Comparison of ENCODE assay signal across 8 cellular contexts in the genomic region with DNA sequence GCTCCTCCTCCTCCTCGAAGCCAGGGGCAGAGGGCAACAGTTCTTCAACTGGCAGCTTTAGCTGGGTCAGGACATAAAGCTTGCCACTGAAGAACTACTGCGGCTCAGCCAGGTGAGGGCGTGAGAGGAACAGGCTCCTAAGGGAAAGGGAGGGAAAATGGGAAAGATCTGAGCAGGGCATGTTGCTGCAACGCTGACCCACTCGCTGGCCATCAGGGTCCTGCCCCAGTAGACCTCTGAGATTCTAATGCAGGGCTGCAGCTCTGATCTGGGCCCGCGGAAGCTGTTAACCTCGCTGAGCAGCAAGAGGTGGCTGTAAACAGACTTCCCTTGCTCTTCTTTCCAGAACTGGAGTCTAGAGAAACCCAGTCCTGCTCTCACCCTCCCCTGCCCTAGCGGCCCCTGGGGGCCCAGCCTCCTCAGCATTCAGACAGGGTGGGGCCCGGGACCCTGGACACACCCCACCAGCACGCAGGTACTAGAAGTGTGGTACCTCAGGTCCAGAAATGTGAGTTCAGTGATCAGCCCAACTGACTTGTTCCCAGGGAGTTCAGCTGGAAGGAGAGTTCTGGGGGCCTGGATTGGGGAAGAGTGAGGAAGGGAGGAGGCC. TPM values are rescaled to one million over a fixed set of nuclear protein-coding genes. Genes with fewer than 3 reads are reported as not detected.
DNase-seq lines count a peak whose midpoint lies in the region; ATAC-seq and TF ChIP-seq lines count a peak whose summit lies in the region.

No MANE protein-coding gene starts in this region.

- no peaks in the 10 kb centered on the region for H3K27me3 Mint-ChIP-seq in nephron (ENCODE audit: low read depth)

- H3K4me2 ChIP-seq in PC-3 (ENCODE audit: low read length): peak overlapping the region; percentile 100

- ATAC-seq in Right ventricle myocardium inferior (no peak), PC-3 (no peak)

- H4K20me1 ChIP-seq in PC-3 (ENCODE audit: low read length): peaks cover 35% of the 10 kb centered on the region

- no peak overlapping the region for H2AFZ ChIP-seq in PC-3 (ENCODE audit: low read length)

- peak overlapping the region; percentile 94 to 95 (median 95) for H3K27ac Mint-ChIP-seq in nephron

- H3K4me1 ChIP-seq in left ventricle myocardium inferior (peaks cover 84% of the 10 kb centered on the region), PC-3 (ENCODE audit: insufficient read depth, low read length) (peaks cover 39% of the 10 kb centered on the region), ectodermal cell (ENCODE audit: control insufficient read depth, insufficient read depth, low read length) (peaks cover 24% of the 10 kb centered on the region)

- CTCF ChIA-PET in PC-3 (lab: Charles Lee): no interaction called here

- H3K36me3 ChIP-seq in left ventricle myocardium inferior: peaks cover 35% of the 10 kb centered on the region
- peaks cover 21% of the 10 kb centered on the region for H3K36me3 ChIP-seq in PC-3 (ENCODE audit: low read depth, low read length)
- H3K36me3 ChIP-seq in ectodermal cell (ENCODE audit: control insufficient read depth, insufficient read depth, low read length): no peaks in the 10 kb centered on the region

- DNase-seq in left ventricle myocardium inferior: no peak
- no peak for DNase-seq in Right ventricle myocardium inferior (ENCODE audit: missing footprints)
- peak; percentile 56 for DNase-seq in PC-3
- DNase-seq in NCI-H128 (lab: John Stamatoyannopoulos, UW; ENCODE audit: unreplicated experiment): no peak
- DNase-seq in mucosa of gallbladder (ENCODE audit: low spot score): no peak
- DNase-seq in COR-L47 (lab: John Stamatoyannopoulos, UW): no peak

- H3K9ac ChIP-seq in PC-3 (ENCODE audit: low read length): peak overlapping the region; percentile 92

- POLR2A ChIA-PET in PC-3 (lab: Charles Lee; ENCODE audit: unreplicated experiment): no interaction called here

- TF ChIP-seq CTCF in left ventricle myocardium inferior (IDR thresholded peaks at IDR 0.05; ENCODE audit: borderline replicate concordance): peak; percentile 31
- peak; percentile 56 for TF ChIP-seq CTCF in PC-3 (conservative IDR thresholded peaks at IDR 0.05; ENCODE audit: low read depth, low read length)
- TF ChIP-seq CTCF in nephron (IDR thresholded peaks at IDR 0.05; ENCODE audit: unreplicated experiment in 3 of 3): peak; percentile 56 to 64 (median 60)

- H3K27me3 ChIP-seq in left ventricle myocardium inferior (ENCODE audit: low read depth) (no peaks in the 10 kb centered on the region), PC-3 (ENCODE audit: low read length) (no peaks in the 10 kb centered on the region), ectodermal cell (ENCODE audit: control insufficient read depth, insufficient read depth, low read length, poor library complexity, severe bottlenecking) (peaks cover 29% of the 10 kb centered on the region)

- H3F3A ChIP-seq in PC-3 (ENCODE audit: low read length, unreplicated experiment): peaks cover 13% of the 10 kb centered on the region

- peak overlapping the region; percentile 95 for H3K4me3 ChIP-seq in left ventricle myocardium inferior
- H3K4me3 ChIP-seq in PC-3 (ENCODE audit: low read length): peak overlapping the region; percentile 81
- peak overlapping the region; percentile 86 for H3K4me3 ChIP-seq in ectodermal cell (ENCODE audit: insufficient read depth, low read depth, low read length)

- no TSS peak for BruUV-seq in PC-3 (replicated peaks; lab: Mats Ljungman, UMichigan)

- intact Hi-C loops in left ventricle myocardium inferior (cut with micrococcal nuclease): no loop called here
- intact Hi-C loops in Right ventricle myocardium inferior (cut with DNase I): loop anchor here (1.0 to 5.0 kb wide), 3 partner anchors 45 to 328 kb away; a partner anchor contains a TSS
- intact Hi-C loops in PC-3 (cut with micrococcal nuclease): no loop called here

- H3K4me3 Mint-ChIP-seq in nephron: peak overlapping the region; percentile 90 to 98 (median 94)

- H3K9me3 Mint-ChIP-seq in nephron: no peaks in the 10 kb centered on the region

- H3K79me2 ChIP-seq in PC-3 (ENCODE audit: low read length): peaks cover 46% of the 10 kb centered on the region

- H3K27ac ChIP-seq in left ventricle myocardium inferior (replicated peaks): peak overlapping the region; percentile 100
- peak overlapping the region; percentile 96 for H3K27ac ChIP-seq in PC-3 (ENCODE audit: low read length)
- H3K27ac ChIP-seq in ectodermal cell (ENCODE audit: insufficient read depth, low read depth, low read length, poor library complexity, severe bottlenecking): peak overlapping the region; percentile 82

- H3K9me2 ChIP-seq in PC-3 (replicated peaks; ENCODE audit: low read length): no peaks in the 10 kb centered on the region

- H3K9me3 ChIP-seq in left ventricle myocardium inferior (replicated peaks): no peaks in the 10 kb centered on the region
- H3K9me3 ChIP-seq in PC-3 (ENCODE audit: low read length): no peaks in the 10 kb centered on the region
- H3K9me3 ChIP-seq in ectodermal cell (ENCODE audit: control insufficient read depth, low read length): no peaks in the 10 kb centered on the region

- 4 to 5% methylated on average over 11 of the region's 11 CpGs for WGBS in ectodermal cell, 2 experiments

- H3K4me1 Mint-ChIP-seq in nephron: peaks cover 48% of the 10 kb centered on the region

- H3K36me3 Mint-ChIP-seq in nephron (ENCODE audit: low read depth): peaks cover 8% of the 10 kb centered on the region

RNA-seq across cellular contexts. Expression of a gene that starts 3.8 kb away (rescaled TPM):
- 1.8 TPM for total RNA-seq in left ventricle myocardium inferior
- 2.4 TPM for total RNA-seq in Right ventricle myocardium inferior
- 0.63 and 0.77 TPM in 2 replicates for total RNA-seq in PC-3 (2014; rRNA removed)
- polyA plus RNA-seq in ectodermal cell (2013, experiment 1 of 4): 0.44 TPM
- polyA plus RNA-seq in ectodermal cell (2013, experiment 2 of 4): 0.57 TPM
- polyA plus RNA-seq in ectodermal cell (2013, experiment 3 of 4): 0.48 TPM
- 0.61 TPM for polyA plus RNA-seq in ectodermal cell (2013, experiment 4 of 4)
- 6.5 TPM for total RNA-seq in mucosa of gallbladder

RNA-seq across cellular contexts. Expression of a gene that starts 10.5 kb away (rescaled TPM):
- total RNA-seq in left ventricle myocardium inferior (9.3 TPM), Right ventricle myocardium inferior (10.4 TPM), PC-3 (2014; rRNA removed) (14.6 and 16.4 TPM in 2 replicates), mucosa of gallbladder (30.3 TPM)
- 10.8 TPM for polyA plus RNA-seq in ectodermal cell (2013, experiment 1 of 4)
- polyA plus RNA-seq in ectodermal cell (2013, experiment 2 of 4): 13.8 TPM
- 9.2 TPM for polyA plus RNA-seq in ectodermal cell (2013, experiment 3 of 4)
- polyA plus RNA-seq in ectodermal cell (2013, experiment 4 of 4): 10.9 TPM

RNA-seq across cellular contexts. Expression of a gene that starts 28.7 kb away (rescaled TPM):
- total RNA-seq in left ventricle myocardium inferior: 0.33 TPM
- 0.73 TPM for total RNA-seq in Right ventricle myocardium inferior
- 2.2 and 2.5 TPM in 2 replicates for total RNA-seq in PC-3 (2014; rRNA removed)
- 0.31 TPM for polyA plus RNA-seq in ectodermal cell (2013, experiment 1 of 4)
- polyA plus RNA-seq in ectodermal cell (2013, experiment 2 of 4): 0.52 TPM
- polyA plus RNA-seq in ectodermal cell (2013, experiment 3 of 4): 0.27 TPM
- polyA plus RNA-seq in ectodermal cell (2013, experiment 4 of 4): 0.08 TPM
- 2.9 TPM for total RNA-seq in mucosa of gallbladder

RNA-seq across cellular contexts. Expression of a gene that starts 29.3 kb away (rescaled TPM):
- total RNA-seq in left ventricle myocardium inferior (136 TPM), Right ventricle myocardium inferior (120 TPM), PC-3 (2014; rRNA removed) (103 and 126 TPM in 2 replicates), mucosa of gallbladder (246 TPM)
- polyA plus RNA-seq in ectodermal cell (2013, experiment 1 of 4): 252 TPM
- polyA plus RNA-seq in ectodermal cell (2013, experiment 2 of 4): 253 TPM
- polyA plus RNA-seq in ectodermal cell (2013, experiment 3 of 4): 219 TPM
- 227 TPM for polyA plus RNA-seq in ectodermal cell (2013, experiment 4 of 4)

RNA-seq across cellular contexts. Expression of a gene that starts 47.9 kb away (rescaled TPM):
- total RNA-seq in left ventricle myocardium inferior: 122 TPM
- 198 TPM for total RNA-seq in Right ventricle myocardium inferior
- total RNA-seq in PC-3 (2014; rRNA removed): 1.7 TPM in 1 of 2 replicates, not detected in the other
- polyA plus RNA-seq in ectodermal cell (2013, experiment 1 of 4): 41.3 TPM
- polyA plus RNA-seq in ectodermal cell (2013, experiment 2 of 4): 55.7 TPM
- polyA plus RNA-seq in ectodermal cell (2013, experiment 3 of 4): 51.6 TPM
- 57.7 TPM for polyA plus RNA-seq in ectodermal cell (2013, experiment 4 of 4)
- 129 TPM for total RNA-seq in mucosa of gallbladder
